ENCODE assay signal across 13 cellular contexts in genomic region chr12:89372584-89373370, GRCh38. TPM values are rescaled to one million over a fixed set of nuclear protein-coding genes. Genes with fewer than 3 reads are reported as not detected.
DNase-seq lines count a peak whose midpoint lies in the region; ATAC-seq and TF ChIP-seq lines count a peak whose summit lies in the region.
"Had no signal": no experiment of that assay in that cellular context is flagged by ENCODE, and none has a peak within 500 bp of the region (broad histone marks: within the 10 kb centered on the region; RNA-seq: fewer than 3 reads in every experiment).

No MANE protein-coding gene starts in this region.

- WGBS in stomach, 5 donors: 34 to 55% (median 51%) methylated on average over 6 of the region's 6 CpGs

- H3K4me3 ChIP-seq in cardiac fibroblast (replicated peaks in 1 of 2; ENCODE audit: low read depth in 2 of 2, low read length in 2 of 2) (no peak overlapping the region), stomach (no peak overlapping the region)

- intact Hi-C loops in stomach (cut with DNase I; ENCODE audit: low total_unique reads): no loop called here

- H3K27ac Mint-ChIP-seq in effector memory CD8-positive, alpha-beta T cell: no peak overlapping the region
- H3K27ac Mint-ChIP-seq: T-cell had no signal

- H3K27ac ChIP-seq in stomach: peak overlapping the region; percentile 43 to 76 (median 71)

- no peaks in the 10 kb centered on the region for H3K36me3 Mint-ChIP-seq in effector memory CD8-positive, alpha-beta T cell (ENCODE audit: insufficient read depth)
- H3K36me3 Mint-ChIP-seq: T-cell had no signal

- TF ChIP-seq POLR2A in stomach (IDR thresholded peaks at IDR 0.05): no peak

- H3K27me3 ChIP-seq in stomach: no peaks in the 10 kb centered on the region

- no peaks in the 10 kb centered on the region for H3K36me3 ChIP-seq in stomach

- ATAC-seq in GM19455 (IDR thresholded peaks at IDR 0.05; ENCODE audit: unreplicated experiment): no peak
- ATAC-seq in effector memory CD8-positive, alpha-beta T cell (replicated peaks): no peak
- ATAC-seq: stimulated activated naive CD8-positive, alpha-beta T cell treated with anti-CD3 and anti-CD28 coated beads, Interleukin-15, Interleukin-2, amounts not matched to agents 100 U/mL and 50 U/mL, for 24 hours; T-cell had no signal

- H3K9me3 ChIP-seq in stomach: no peaks in the 10 kb centered on the region

- TF ChIP-seq CTCF in cardiac fibroblast (IDR thresholded peaks at IDR 0.05; ENCODE audit: low read depth, low read length): no peak
- TF ChIP-seq CTCF in stomach (IDR thresholded peaks at IDR 0.05): no peak

- no peaks in the 10 kb centered on the region for H3K9me3 Mint-ChIP-seq in effector memory CD8-positive, alpha-beta T cell
- H3K9me3 Mint-ChIP-seq: CD14-positive monocyte, T-cell had no signal

- peaks cover 11 to 60% (median 40%) of the 10 kb centered on the region in 4 donors for H3K4me1 ChIP-seq in stomach

- no peaks in the 10 kb centered on the region for H3K27me3 Mint-ChIP-seq in effector memory CD8-positive, alpha-beta T cell

- no peak overlapping the region for H3K4me3 Mint-ChIP-seq in effector memory CD8-positive, alpha-beta T cell
- H3K4me3 Mint-ChIP-seq: CD14-positive monocyte, T-cell had no signal

- peak; percentile 19 for DNase-seq in OCI-M1 (lab: John Stamatoyannopoulos, UW)
- DNase-seq in cardiac fibroblast (ENCODE audit: low read depth in 2 of 2): peak; percentile 8 to 23
- DNase-seq in kidney tubule cell (ENCODE audit: low spot score): peak; percentile 30
- no peak for DNase-seq in stomach
- DNase-seq in effector memory CD8-positive, alpha-beta T cell: no peak
- no peak for DNase-seq in SIG-M5 treated with dmso at 0.1 percent for 504 hours (lab: John Stamatoyannopoulos, UW; ENCODE audit: unreplicated experiment)
- DNase-seq: activated CD4-positive, alpha-beta T cell treated with anti-CD3 and anti-CD28 coated beads for 1 hour; activated T-cell treated with anti-CD3 and anti-CD28 coated beads for 4 hours; anterior cingulate cortex; stimulated activated naive CD8-positive, alpha-beta T cell treated with anti-CD3 and anti-CD28 coated beads, Interleukin-15, Interleukin-2, amounts not matched to agents 100 U/mL and 50 U/mL, for 24 hours; T-cell had no signal

- no peak for TF ChIP-seq EP300 in stomach (IDR thresholded peaks at IDR 0.05)

- H3K4me1 Mint-ChIP-seq in effector memory CD8-positive, alpha-beta T cell (ENCODE audit: low read depth in 2 of 2): peaks cover 14 to 16% of the 10 kb centered on the region in 2 donors

RNA-seq across cellular contexts. Expression of gene DUSP6, which starts 20.5 kb away (rescaled TPM):
- total RNA-seq in stomach: 100 to 1,000 TPM in 1 of 5 donors, 10 to 100 TPM in 4; 27.5 to 105 (median 30.7) TPM
- polyA plus RNA-seq in stomach: 10 to 100 TPM; 11.3 to 16.5 (median 14.8) TPM

Comparison
In these comparisons a context has a peak if more than half of its experiments do, and no peak if none do; other contexts are left out.
1. DNase-seq: peak in OCI-M1 (single experiment), cardiac fibroblast (2 of 2) and kidney tubule cell (single experiment); none in stomach (single experiment), effector memory CD8-positive, alpha-beta T cell (0 of 3) and SIG-M5 treated with dmso at 0.1 percent for 504 hours (single experiment).